ENCODE assay signal across 17 cellular contexts in genomic region chr3:63043631-63044030, GRCh38.
DNase-seq lines count a peak whose midpoint lies in the region; ATAC-seq and TF ChIP-seq lines count a peak whose summit lies in the region.
"Had no signal": no experiment of that assay in that cellular context is flagged by ENCODE, and none has a peak within 500 bp of the region (broad histone marks: within the 10 kb centered on the region; RNA-seq: fewer than 3 reads in every experiment).

No MANE protein-coding gene starts in this region.

- no peaks in the 10 kb centered on the region for H4K20me1 ChIP-seq in hepatocyte (ENCODE audit: insufficient read depth, poor library complexity, severe bottlenecking)
- H4K20me1 ChIP-seq: BLaER1 had no signal

- H2AFZ ChIP-seq in hepatocyte = no peak overlapping the region

- H3K4me3 ChIP-seq in hepatocyte (no peak overlapping the region), thyroid gland (replicated peaks in 1 of 3) (no peak overlapping the region)
- H3K4me3 ChIP-seq: BLaER1, body of pancreas, SK-N-MC, thoracic aorta had no signal

- DNase-seq in HT-29 (ENCODE audit: low spot score) = peak; percentile 15
- DNase-seq in hepatocyte (ENCODE audit: low spot score) = peak; percentile 41
- DNase-seq in thyroid gland = peak; percentile 65 to 66
- DNase-seq in NCI-H1417 (lab: John Stamatoyannopoulos, UW) = no peak
- DNase-seq: activated CD4-positive, alpha-beta T cell treated with anti-CD3 and anti-CD28 coated beads, Interleukin-2, amount 10 ng/mL, durations not matched to agents 24 days and 14 days; activated naive CD4-positive, alpha-beta T cell treated with anti-CD3 and anti-CD28 coated beads, Interleukin-2, amount 10 ng/mL, durations not matched to agents 7 days and 5 days; dermis blood vessel endothelial cell; NCI-H1436 treated with DMSO at 0.1 percent for 48 hours; NCI-H345; stimulated activated CD4-positive, alpha-beta T cell treated with anti-CD3 and anti-CD28 coated beads, Interleukin-4, amount 100 ng/mL, for 4 hours had no signal

- H3K4me2 ChIP-seq in hepatocyte = no peak overlapping the region
- H3K4me2 ChIP-seq: BLaER1 had no signal

- WGBS in hepatocyte (ENCODE audit: low lambda C conversion rate, missing lambda C conversion rate) = 75% methylated on average over 1 of the region's 1 CpG
- 18% methylated on average over 1 of the region's 1 CpG; no CpG with 5 or more reads in 1 of the 2 donors for WGBS in thyroid gland, 2 donors

- intact Hi-C loops in thyroid gland (cut with DNase I) = no loop called here

- no peaks in the 10 kb centered on the region for H3K4me1 ChIP-seq in hepatocyte (ENCODE audit: insufficient read depth)
- no peaks in the 10 kb centered on the region for H3K4me1 ChIP-seq in thyroid gland
- H3K4me1 ChIP-seq: body of pancreas had no signal

- no peaks in the 10 kb centered on the region for H3K79me2 ChIP-seq in hepatocyte

- TF ChIP-seq CTCF in hepatocyte (IDR thresholded peaks at IDR 0.05; ENCODE audit: poor library complexity) = no peak
- TF ChIP-seq CTCF in thyroid gland (IDR thresholded peaks at IDR 0.05) = no peak

- H3K36me3 ChIP-seq in hepatocyte (replicated peaks; ENCODE audit: insufficient read depth, low read depth) = no peaks in the 10 kb centered on the region
- no peaks in the 10 kb centered on the region for H3K36me3 ChIP-seq in thyroid gland
- H3K36me3 ChIP-seq: BLaER1, thoracic aorta had no signal

- H3K9me3 ChIP-seq in hepatocyte (ENCODE audit: low read depth) (no peaks in the 10 kb centered on the region), thyroid gland (no peaks in the 10 kb centered on the region)
- H3K9me3 ChIP-seq: BLaER1, body of pancreas, thoracic aorta had no signal

- TF ChIP-seq POLR2A in thyroid gland (IDR thresholded peaks at IDR 0.05) = no peak

- ATAC-seq in SK-N-SH treated with all-trans-retinoic acid at 6 μM for 48 hours (peak; percentile 82), GM18520 (IDR thresholded peaks at IDR 0.05; ENCODE audit: unreplicated experiment) (no peak), GM19397 (IDR thresholded peaks at IDR 0.05; ENCODE audit: unreplicated experiment) (no peak)
- ATAC-seq: body of pancreas had no signal

- H3K27me3 ChIP-seq in hepatocyte = no peaks in the 10 kb centered on the region
- no peaks in the 10 kb centered on the region for H3K27me3 ChIP-seq in thyroid gland
- H3K27me3 ChIP-seq: BLaER1, body of pancreas had no signal

- no peaks in the 10 kb centered on the region for H3K9me2 ChIP-seq in hepatocyte (replicated peaks; ENCODE audit: insufficient read depth)

- H3K27ac ChIP-seq in hepatocyte = no peak overlapping the region
- H3K27ac ChIP-seq in thyroid gland = no peak overlapping the region
- H3K27ac ChIP-seq: BLaER1, body of pancreas, SK-N-MC, thoracic aorta had no signal

TF ChIP-seq in SK-N-SH treated with all-trans-retinoic acid at 6 μM for 48 hours, 23 proteins besides CTCF, POLR2A, EP300 and RAD21:
- TF ChIP-seq ISL1 (CRISPR knock-in tag; IDR thresholded peaks at IDR 0.05) = no peak
- TF ChIP-seq POU6F1 (CRISPR knock-in tag; IDR thresholded peaks at IDR 0.05; ENCODE audit: borderline replicate concordance, low read depth) = no peak
- TF ChIP-seq, protein P1, sequence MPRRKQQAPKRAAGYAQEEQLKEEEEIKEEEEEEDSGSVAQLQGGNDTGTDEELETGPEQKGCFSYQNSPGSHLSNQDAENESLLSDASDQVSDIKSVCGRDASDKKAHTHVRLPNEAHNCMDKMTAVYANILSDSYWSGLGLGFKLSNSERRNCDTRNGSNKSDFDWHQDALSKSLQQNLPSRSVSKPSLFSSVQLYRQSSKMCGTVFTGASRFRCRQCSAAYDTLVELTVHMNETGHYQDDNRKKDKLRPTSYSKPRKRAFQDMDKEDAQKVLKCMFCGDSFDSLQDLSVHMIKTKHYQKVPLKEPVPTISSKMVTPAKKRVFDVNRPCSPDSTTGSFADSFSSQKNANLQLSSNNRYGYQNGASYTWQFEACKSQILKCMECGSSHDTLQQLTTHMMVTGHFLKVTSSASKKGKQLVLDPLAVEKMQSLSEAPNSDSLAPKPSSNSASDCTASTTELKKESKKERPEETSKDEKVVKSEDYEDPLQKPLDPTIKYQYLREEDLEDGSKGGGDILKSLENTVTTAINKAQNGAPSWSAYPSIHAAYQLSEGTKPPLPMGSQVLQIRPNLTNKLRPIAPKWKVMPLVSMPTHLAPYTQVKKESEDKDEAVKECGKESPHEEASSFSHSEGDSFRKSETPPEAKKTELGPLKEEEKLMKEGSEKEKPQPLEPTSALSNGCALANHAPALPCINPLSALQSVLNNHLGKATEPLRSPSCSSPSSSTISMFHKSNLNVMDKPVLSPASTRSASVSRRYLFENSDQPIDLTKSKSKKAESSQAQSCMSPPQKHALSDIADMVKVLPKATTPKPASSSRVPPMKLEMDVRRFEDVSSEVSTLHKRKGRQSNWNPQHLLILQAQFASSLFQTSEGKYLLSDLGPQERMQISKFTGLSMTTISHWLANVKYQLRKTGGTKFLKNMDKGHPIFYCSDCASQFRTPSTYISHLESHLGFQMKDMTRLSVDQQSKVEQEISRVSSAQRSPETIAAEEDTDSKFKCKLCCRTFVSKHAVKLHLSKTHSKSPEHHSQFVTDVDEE (CRISPR knock-in tag; IDR thresholded peaks at IDR 0.05) = no peak
- no peak for TF ChIP-seq CREB5 (CRISPR knock-in tag; IDR thresholded peaks at IDR 0.05; ENCODE audit: low read depth)
- TF ChIP-seq TCF4 (CRISPR knock-in tag; IDR thresholded peaks at IDR 0.05; ENCODE audit: borderline replicate concordance) = no peak
- TF ChIP-seq ZNF70 (CRISPR knock-in tag; IDR thresholded peaks at IDR 0.05) = no peak
- TF ChIP-seq RARB (CRISPR knock-in tag; IDR thresholded peaks at IDR 0.05) = no peak
- TF ChIP-seq SNAI2 (CRISPR knock-in tag; IDR thresholded peaks at IDR 0.05) = no peak
- TF ChIP-seq ESRRG (CRISPR knock-in tag; IDR thresholded peaks at IDR 0.05) = no peak
- TF ChIP-seq CSDC2 (CRISPR knock-in tag; IDR thresholded peaks at IDR 0.05) = no peak
- no peak for TF ChIP-seq ZFP30 (CRISPR knock-in tag; IDR thresholded peaks at IDR 0.05)
- TF ChIP-seq ZNF565 (CRISPR knock-in tag; conservative IDR thresholded peaks at IDR 0.05; ENCODE audit: low read depth) = no peak
- TF ChIP-seq, protein P2, sequence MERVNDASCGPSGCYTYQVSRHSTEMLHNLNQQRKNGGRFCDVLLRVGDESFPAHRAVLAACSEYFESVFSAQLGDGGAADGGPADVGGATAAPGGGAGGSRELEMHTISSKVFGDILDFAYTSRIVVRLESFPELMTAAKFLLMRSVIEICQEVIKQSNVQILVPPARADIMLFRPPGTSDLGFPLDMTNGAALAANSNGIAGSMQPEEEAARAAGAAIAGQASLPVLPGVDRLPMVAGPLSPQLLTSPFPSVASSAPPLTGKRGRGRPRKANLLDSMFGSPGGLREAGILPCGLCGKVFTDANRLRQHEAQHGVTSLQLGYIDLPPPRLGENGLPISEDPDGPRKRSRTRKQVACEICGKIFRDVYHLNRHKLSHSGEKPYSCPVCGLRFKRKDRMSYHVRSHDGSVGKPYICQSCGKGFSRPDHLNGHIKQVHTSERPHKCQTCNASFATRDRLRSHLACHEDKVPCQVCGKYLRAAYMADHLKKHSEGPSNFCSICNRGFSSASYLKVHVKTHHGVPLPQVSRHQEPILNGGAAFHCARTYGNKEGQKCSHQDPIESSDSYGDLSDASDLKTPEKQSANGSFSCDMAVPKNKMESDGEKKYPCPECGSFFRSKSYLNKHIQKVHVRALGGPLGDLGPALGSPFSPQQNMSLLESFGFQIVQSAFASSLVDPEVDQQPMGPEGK (CRISPR knock-in tag; IDR thresholded peaks at IDR 0.05; ENCODE audit: borderline replicate concordance) = no peak
- no peak for TF ChIP-seq GLIS3 (CRISPR knock-in tag; IDR thresholded peaks at IDR 0.05)
- no peak for TF ChIP-seq ZFP3 (CRISPR knock-in tag; IDR thresholded peaks at IDR 0.05)
- no peak for TF ChIP-seq OSR1 (CRISPR knock-in tag; IDR thresholded peaks at IDR 0.05)
- TF ChIP-seq TOX (CRISPR knock-in tag; IDR thresholded peaks at IDR 0.05; ENCODE audit: borderline replicate concordance) = no peak
- TF ChIP-seq ZC3H10 (CRISPR knock-in tag; IDR thresholded peaks at IDR 0.05) = no peak
- no peak for TF ChIP-seq BACH2 (CRISPR knock-in tag; IDR thresholded peaks at IDR 0.05; ENCODE audit: borderline replicate concordance)
- TF ChIP-seq ARNTL (CRISPR knock-in tag; IDR thresholded peaks at IDR 0.05; ENCODE audit: borderline replicate concordance, low read depth) = no peak

Comparison
In these comparisons a context has a peak if more than half of its experiments do, and no peak if none do; other contexts are left out.
1. DNase-seq: peak in HT-29 (single experiment), hepatocyte (single experiment) and thyroid gland (2 of 2); none in NCI-H1417 (0 of 3).